ENCODE assay signal across 9 cellular contexts in the genomic region with DNA sequence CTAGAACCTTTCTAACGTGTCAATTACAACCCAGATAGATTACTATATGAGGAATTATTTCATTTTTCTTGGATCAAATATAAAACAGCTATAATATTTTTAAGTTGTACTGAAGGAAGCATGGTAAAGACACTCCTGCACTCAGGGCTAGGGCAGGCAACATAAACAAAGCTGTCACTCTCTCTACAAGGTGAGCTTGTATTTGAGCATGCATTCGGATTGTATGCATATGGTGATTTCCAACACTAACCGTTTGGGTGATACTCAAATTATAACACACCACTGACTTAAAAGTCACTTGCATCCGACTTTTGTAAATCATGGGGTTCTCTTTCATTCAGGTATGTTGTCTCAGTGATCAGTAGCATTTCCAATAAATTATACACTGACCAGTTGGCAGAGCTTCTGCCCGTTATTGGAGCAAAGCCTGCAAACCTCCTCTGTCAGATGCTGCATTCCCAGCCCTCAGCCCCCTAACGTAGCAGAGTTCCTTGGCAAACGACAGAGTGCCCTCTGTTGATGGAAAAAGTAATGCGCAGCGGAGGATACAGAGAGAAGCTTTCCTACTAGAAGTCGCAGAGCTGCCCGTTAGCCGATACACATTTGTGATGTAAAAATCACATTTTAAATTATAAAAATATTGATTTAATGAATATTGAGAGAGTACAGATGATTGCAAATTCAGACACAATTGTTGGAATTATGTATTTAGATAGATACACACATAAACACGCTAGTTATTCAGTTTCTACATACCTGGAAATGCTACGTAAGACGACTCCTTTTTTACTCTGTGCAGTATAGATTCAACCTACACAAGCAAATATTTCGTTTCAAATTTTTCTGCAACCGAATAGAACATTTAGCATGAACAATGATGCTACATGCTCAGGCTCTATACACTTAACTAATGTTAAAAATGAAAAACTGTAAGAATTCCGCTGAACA.
DNase-seq lines count a peak whose midpoint lies in the region; ATAC-seq and TF ChIP-seq lines count a peak whose summit lies in the region.
"Had no signal": no experiment of that assay in that cellular context is flagged by ENCODE, and none has a peak within 500 bp of the region (broad histone marks: within the 10 kb centered on the region; RNA-seq: fewer than 3 reads in every experiment).

No MANE protein-coding gene starts in this region.

- H3K9me3 ChIP-seq in OCI-LY1 (ENCODE audit: low read length) (no peaks in the 10 kb centered on the region), right cardiac atrium (ENCODE audit: control insufficient read depth, low read length) (no peaks in the 10 kb centered on the region)
- H3K9me3 ChIP-seq: neutrophil had no signal

- ATAC-seq in right cardiac atrium = no peak

- intact Hi-C loops in right cardiac atrium (cut with DNase I) = loop anchor here in 3 of 4 donors (5.0 to 10.0 kb wide), 3 partner anchors 251 to 477 kb away; a partner anchor contains a TSS

- no peaks in the 10 kb centered on the region for H3K36me3 ChIP-seq in OCI-LY1 (ENCODE audit: insufficient read depth, low read length)
- H3K36me3 ChIP-seq: neutrophil had no signal

- TF ChIP-seq CTCF in OCI-LY1 (IDR thresholded peaks at IDR 0.05; ENCODE audit: low read length) = peak; percentile 59
- TF ChIP-seq CTCF in retinal pigment epithelial cell (conservative IDR thresholded peaks at IDR 0.05; ENCODE audit: low read depth, low read length) = peak; percentile 87

- no peak overlapping the region for H3K4me2 ChIP-seq in OCI-LY1 (ENCODE audit: low read length)

- DNase-seq in activated gamma-delta T cell treated with Interleukin-2 at 50 U/mL for 16 hours = peak; percentile 31
- no peak for DNase-seq in activated gamma-delta T cell (lab: John Stamatoyannopoulos, UW)
- DNase-seq in activated T-helper 9 cell treated with anti-CD3 and anti-CD28 coated beads, Interleukin-2, amount 50 U/mL, for 16 hours (ENCODE audit: low read depth) = peak; percentile 2
- DNase-seq in right cardiac atrium = peak in 2 of 3 donors; percentile 9 to 37
- peak; percentile 29 for DNase-seq in retinal pigment epithelial cell (ENCODE audit: low read depth)
- no peak for DNase-seq in effector CD8-positive, alpha-beta T cell (lab: John Stamatoyannopoulos, UW)

- no peak overlapping the region for H3K9ac ChIP-seq in OCI-LY1 (ENCODE audit: low read length)

- WGBS in right cardiac atrium = 14% methylated on average over 18 of the region's 18 CpGs

- H3K27ac ChIP-seq in OCI-LY1 (ENCODE audit: low read depth, low read length, poor library complexity, severe bottlenecking) (no peak overlapping the region), right cardiac atrium (ENCODE audit: low read length) (no peak overlapping the region)
- H3K27ac ChIP-seq: neutrophil had no signal

- H2AFZ ChIP-seq in OCI-LY1 (ENCODE audit: low read length) = no peak overlapping the region

- H3K9me2 ChIP-seq in OCI-LY1 (ENCODE audit: low read depth, low read length) = no peaks in the 10 kb centered on the region

- no peaks in the 10 kb centered on the region for H3K79me2 ChIP-seq in OCI-LY1 (ENCODE audit: insufficient read depth, low read length)

- TF ChIP-seq EP300 in Ishikawa (IDR thresholded peaks at IDR 0.05; ENCODE audit: borderline replicate concordance) = no peak

- H3K4me3 ChIP-seq in OCI-LY1 (ENCODE audit: low read depth, low read length, poor library complexity, severe bottlenecking) = no peak overlapping the region
- H3K4me3 ChIP-seq in right cardiac atrium (ENCODE audit: low read length) = no peak overlapping the region
- no peak overlapping the region for H3K4me3 ChIP-seq in retinal pigment epithelial cell (ENCODE audit: low read length)

- H3F3A ChIP-seq in OCI-LY1 (ENCODE audit: insufficient read depth, low read length) = no peaks in the 10 kb centered on the region

- no peaks in the 10 kb centered on the region for H4K20me1 ChIP-seq in OCI-LY1 (ENCODE audit: insufficient read depth, low read length)

- peak; percentile 94 for TF ChIP-seq RAD21 in Ishikawa (IDR thresholded peaks at IDR 0.05; ENCODE audit: low read depth)

- H3K27me3 ChIP-seq in OCI-LY1 (ENCODE audit: insufficient read depth, low read length) (no peaks in the 10 kb centered on the region), right cardiac atrium (ENCODE audit: control insufficient read depth, insufficient read depth) (no peaks in the 10 kb centered on the region)

- H3K4me1 ChIP-seq in OCI-LY1 (ENCODE audit: insufficient read depth, low read length, severe bottlenecking) (no peaks in the 10 kb centered on the region), right cardiac atrium (ENCODE audit: control insufficient read depth, insufficient read depth, low read length) (no peaks in the 10 kb centered on the region)

TF ChIP-seq in Ishikawa, 13 proteins besides CTCF, POLR2A, EP300 and RAD21:
- TF ChIP-seq TCF12 (IDR thresholded peaks at IDR 0.05; ENCODE audit: low read depth) = no peak
- TF ChIP-seq YY1 (IDR thresholded peaks at IDR 0.05; ENCODE audit: low read depth) = no peak
- TF ChIP-seq ZBTB7A (IDR thresholded peaks at IDR 0.05; ENCODE audit: low read depth) = no peak
- 0 out of 2 replicates have a peak, but pooled peaks have one; percentile 7 for TF ChIP-seq TEAD4 (IDR thresholded peaks at IDR 0.05)
- TF ChIP-seq, protein P1, sequence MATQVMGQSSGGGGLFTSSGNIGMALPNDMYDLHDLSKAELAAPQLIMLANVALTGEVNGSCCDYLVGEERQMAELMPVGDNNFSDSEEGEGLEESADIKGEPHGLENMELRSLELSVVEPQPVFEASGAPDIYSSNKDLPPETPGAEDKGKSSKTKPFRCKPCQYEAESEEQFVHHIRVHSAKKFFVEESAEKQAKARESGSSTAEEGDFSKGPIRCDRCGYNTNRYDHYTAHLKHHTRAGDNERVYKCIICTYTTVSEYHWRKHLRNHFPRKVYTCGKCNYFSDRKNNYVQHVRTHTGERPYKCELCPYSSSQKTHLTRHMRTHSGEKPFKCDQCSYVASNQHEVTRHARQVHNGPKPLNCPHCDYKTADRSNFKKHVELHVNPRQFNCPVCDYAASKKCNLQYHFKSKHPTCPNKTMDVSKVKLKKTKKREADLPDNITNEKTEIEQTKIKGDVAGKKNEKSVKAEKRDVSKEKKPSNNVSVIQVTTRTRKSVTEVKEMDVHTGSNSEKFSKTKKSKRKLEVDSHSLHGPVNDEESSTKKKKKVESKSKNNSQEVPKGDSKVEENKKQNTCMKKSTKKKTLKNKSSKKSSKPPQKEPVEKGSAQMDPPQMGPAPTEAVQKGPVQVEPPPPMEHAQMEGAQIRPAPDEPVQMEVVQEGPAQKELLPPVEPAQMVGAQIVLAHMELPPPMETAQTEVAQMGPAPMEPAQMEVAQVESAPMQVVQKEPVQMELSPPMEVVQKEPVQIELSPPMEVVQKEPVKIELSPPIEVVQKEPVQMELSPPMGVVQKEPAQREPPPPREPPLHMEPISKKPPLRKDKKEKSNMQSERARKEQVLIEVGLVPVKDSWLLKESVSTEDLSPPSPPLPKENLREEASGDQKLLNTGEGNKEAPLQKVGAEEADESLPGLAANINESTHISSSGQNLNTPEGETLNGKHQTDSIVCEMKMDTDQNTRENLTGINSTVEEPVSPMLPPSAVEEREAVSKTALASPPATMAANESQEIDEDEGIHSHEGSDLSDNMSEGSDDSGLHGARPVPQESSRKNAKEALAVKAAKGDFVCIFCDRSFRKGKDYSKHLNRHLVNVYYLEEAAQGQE (IDR thresholded peaks at IDR 0.05; ENCODE audit: low read depth) = no peak
TF ChIP-seq in Ishikawa: peak in this region for 1.

Comparison
In these comparisons a context has a peak if more than half of its experiments do, and no peak if none do; other contexts are left out.
1. DNase-seq: peak in activated gamma-delta T cell treated with Interleukin-2 at 50 U/mL for 16 hours (single experiment), activated T-helper 9 cell treated with anti-CD3 and anti-CD28 coated beads, Interleukin-2, amount 50 U/mL, for 16 hours (single experiment), right cardiac atrium (2 of 3) and retinal pigment epithelial cell (single experiment); none in activated gamma-delta T cell (single experiment) and effector CD8-positive, alpha-beta T cell (single experiment).